In genomic region chr1:161390559-161390858, GRCh38 we compare ENCODE assay signal across 8 cellular contexts. TPM values are rescaled to one million over a fixed set of nuclear protein-coding genes. Genes with fewer than 3 reads are reported as not detected.
DNase-seq lines count a peak whose midpoint lies in the region; ATAC-seq and TF ChIP-seq lines count a peak whose summit lies in the region.

No MANE protein-coding gene starts in this region.

- TF ChIP-seq CTCF in fibroblast of the aortic adventitia (IDR thresholded peaks at IDR 0.05; ENCODE audit: insufficient read depth, low read length) = no peak

- H3K36me3 ChIP-seq in SJCRH30 (no peaks in the 10 kb centered on the region), skeletal muscle tissue (ENCODE audit: control insufficient read depth in 3 of 3, insufficient read depth in 3 of 3, low read length in 3 of 3) (no peaks in the 10 kb centered on the region)

- no peak for ATAC-seq in GM19023 (IDR thresholded peaks at IDR 0.05; ENCODE audit: unreplicated experiment)

- H3K27ac ChIP-seq in SJCRH30 (no peak overlapping the region), skeletal muscle tissue (ENCODE audit: low read depth, low read length) (peak overlapping the region; percentile 88)

- no peaks in the 10 kb centered on the region for H3K36me3 Mint-ChIP-seq in activated CD4-positive, alpha-beta T cell treated with anti-CD3 and anti-CD28 coated beads, Interleukin-2, amount 10 ng/mL, durations not matched to agents 7 days and 5 days (ENCODE audit: low read depth)

- H3K9me3 ChIP-seq in SJCRH30 (replicated peaks) (no peaks in the 10 kb centered on the region), skeletal muscle tissue (ENCODE audit: control insufficient read depth in 3 of 3, low read length in 3 of 3) (no peaks in the 10 kb centered on the region)

- H3K4me1 Mint-ChIP-seq in activated CD4-positive, alpha-beta T cell treated with anti-CD3 and anti-CD28 coated beads, Interleukin-2, amount 10 ng/mL, durations not matched to agents 7 days and 5 days = peaks cover 47% of the 10 kb centered on the region

- DNase-seq in activated CD4-positive, alpha-beta T cell treated with anti-CD3 and anti-CD28 coated beads, Interleukin-2, amount 10 ng/mL, durations not matched to agents 7 days and 5 days = no peak
- DNase-seq in activated CD4-positive, alpha-beta T cell treated with anti-CD3 and anti-CD28 coated beads for 4 hours = no peak
- DNase-seq in SJCRH30 (no peak), fibroblast of the aortic adventitia (ENCODE audit: low read depth) (no peak), NCI-H524 treated with DMSO at 0.1 percent for 48 hours (lab: John Stamatoyannopoulos, UW) (no peak)
- DNase-seq in activated effector memory CD4-positive, alpha-beta T cell treated with anti-CD3 and anti-CD28 coated beads, Interleukin-2, amount 50 U/mL, for 16 hours = no peak

- H3K27ac Mint-ChIP-seq in activated CD4-positive, alpha-beta T cell treated with anti-CD3 and anti-CD28 coated beads, Interleukin-2, amount 10 ng/mL, durations not matched to agents 7 days and 5 days = peak overlapping the region; percentile 94

- H3K4me3 ChIP-seq in SJCRH30 = peak overlapping the region; percentile 67
- H3K4me3 ChIP-seq in fibroblast of the aortic adventitia (ENCODE audit: low read depth, low read length) = peak overlapping the region; percentile 85
- H3K4me3 ChIP-seq in skeletal muscle tissue (ENCODE audit: low read length in 3 of 3) = peak overlapping the region; percentile 89 to 96 (median 94)

- H3K27me3 ChIP-seq in SJCRH30 (no peaks in the 10 kb centered on the region), skeletal muscle tissue (ENCODE audit: control insufficient read depth in 3 of 3, insufficient read depth in 3 of 3, low read length in 3 of 3) (no peaks in the 10 kb centered on the region)

- no peaks in the 10 kb centered on the region for H3K4me1 ChIP-seq in SJCRH30
- peaks cover 0 to 12% (median 5%) of the 10 kb centered on the region in 3 donors for H3K4me1 ChIP-seq in skeletal muscle tissue (ENCODE audit: control insufficient read depth in 3 of 3, insufficient read depth in 3 of 3, low read length in 3 of 3)

- H3K9me3 Mint-ChIP-seq in activated CD4-positive, alpha-beta T cell treated with anti-CD3 and anti-CD28 coated beads, Interleukin-2, amount 10 ng/mL, durations not matched to agents 7 days and 5 days = no peaks in the 10 kb centered on the region

- H3K9ac ChIP-seq in skeletal muscle tissue (ENCODE audit: low read depth in 1 of 3, low read length in 3 of 3) = peak overlapping the region; percentile 91 to 96 (median 91)

- POLR2A ChIA-PET in activated CD4-positive, alpha-beta T cell treated with anti-CD3 and anti-CD28 coated beads, Interleukin-2, amount 10 ng/mL, durations not matched to agents 7 days and 5 days (lab: Charles Lee) = no interaction called here

- peak overlapping the region; percentile 77 for H3K4me3 Mint-ChIP-seq in activated CD4-positive, alpha-beta T cell treated with anti-CD3 and anti-CD28 coated beads, Interleukin-2, amount 10 ng/mL, durations not matched to agents 7 days and 5 days

- CTCF ChIA-PET in activated CD4-positive, alpha-beta T cell treated with anti-CD3 and anti-CD28 coated beads, Interleukin-2, amount 10 ng/mL, durations not matched to agents 7 days and 5 days (lab: Charles Lee) = interaction anchor here (0.7 to 2.7 kb wide), 6 partner anchors 9 to 293 kb away, joined by 3 to 14 read pairs (median 4); partner anchors contain the start of gene TOMM40L

- H3K27me3 Mint-ChIP-seq in activated CD4-positive, alpha-beta T cell treated with anti-CD3 and anti-CD28 coated beads, Interleukin-2, amount 10 ng/mL, durations not matched to agents 7 days and 5 days = no peaks in the 10 kb centered on the region

RNA-seq across cellular contexts. Expression of gene CFAP126, which starts 22.8 kb away (rescaled TPM):
- not detected for total RNA-seq in activated CD4-positive, alpha-beta T cell treated with anti-CD3 and anti-CD28 coated beads, Interleukin-2, amount 10 ng/mL, durations not matched to agents 7 days and 5 days
- not detected in 2 replicates for total RNA-seq in SJCRH30 (2014; rRNA removed; shearing (Covaris generic))
- not detected in 2 replicates for total RNA-seq in fibroblast of the aortic adventitia (ENCODE audit: low replicate concordance)
- not detected for total RNA-seq in skeletal muscle tissue
